ENCODE assay signal across 11 cellular contexts in genomic region chr17:39757931-39758873, GRCh38. TPM values are rescaled to one million over a fixed set of nuclear protein-coding genes. Genes with fewer than 3 reads are reported as not detected.
DNase-seq lines count a peak whose midpoint lies in the region; ATAC-seq lines count a peak whose summit lies in the region.
"Had no signal": no experiment of that assay in that cellular context is flagged by ENCODE, and none has a peak within 500 bp of the region (broad histone marks: within the 10 kb centered on the region; RNA-seq: fewer than 3 reads in every experiment).

No MANE protein-coding gene starts in this region.

- H3K27ac Mint-ChIP-seq in activated naive CD8-positive, alpha-beta T cell treated with anti-CD3 and anti-CD28 coated beads for 36 hours: peak overlapping the region; percentile 85

- no peaks in the 10 kb centered on the region for H4K20me1 ChIP-seq in GM23248 (ENCODE audit: insufficient read depth)

- no peak overlapping the region for H3K27ac ChIP-seq in GM23248
- H3K27ac ChIP-seq: gastrocnemius medialis, thoracic aorta had no signal

- 0 out of 2 replicates have a peak, but pooled peaks cover 12% of the 10 kb centered on the region for H3K27me3 ChIP-seq in GM23248 (replicated peaks; ENCODE audit: insufficient read depth)

- H3F3A ChIP-seq in GM23248 (ENCODE audit: insufficient read depth): peaks cover 16% of the 10 kb centered on the region; the same call in 1 of the 2 replicates

- H3K79me2 ChIP-seq in GM23248 (ENCODE audit: insufficient read depth): no peaks in the 10 kb centered on the region

- H3K36me3 Mint-ChIP-seq in activated naive CD8-positive, alpha-beta T cell treated with anti-CD3 and anti-CD28 coated beads for 36 hours: peaks cover 31% of the 10 kb centered on the region

- 42 to 46% methylated on average over 12 of the region's 12 CpGs for WGBS in GM23248 (ENCODE audit: low coverage in 1 of 2, low lambda C conversion rate in 2 of 2, missing lambda C conversion rate in 2 of 2), 2 experiments

- H3K4me2 ChIP-seq in GM23248 (ENCODE audit: unreplicated experiment): no peak overlapping the region

- no peaks in the 10 kb centered on the region for H3K9me2 ChIP-seq in GM23248 (ENCODE audit: insufficient read depth)

- H3K9me3 ChIP-seq in GM23248 (ENCODE audit: low read depth): no peaks in the 10 kb centered on the region
- H3K9me3 ChIP-seq: gastrocnemius medialis, thoracic aorta had no signal

- peaks cover 79% of the 10 kb centered on the region for H3K4me1 Mint-ChIP-seq in activated naive CD8-positive, alpha-beta T cell treated with anti-CD3 and anti-CD28 coated beads for 36 hours

- in situ Hi-C loops in GM23248 (cut with MboI): loop anchor here (10.0 kb wide), 1 partner anchor 133 kb away; the partner anchor contains the start of gene PPP1R1B

- no peak overlapping the region for H2AFZ ChIP-seq in GM23248

- peak overlapping the region; percentile 47 for H3K4me3 Mint-ChIP-seq in activated naive CD8-positive, alpha-beta T cell treated with anti-CD3 and anti-CD28 coated beads for 36 hours

- no peak overlapping the region for H3K9ac ChIP-seq in GM23248

- H3K36me3 ChIP-seq in GM23248 (ENCODE audit: low read depth): no peaks in the 10 kb centered on the region
- H3K36me3 ChIP-seq: gastrocnemius medialis, thoracic aorta had no signal

- no peak overlapping the region for H3K4me3 ChIP-seq in GM23248
- H3K4me3 ChIP-seq: gastrocnemius medialis, thoracic aorta had no signal

- no peaks in the 10 kb centered on the region for H3K9me3 Mint-ChIP-seq in activated naive CD8-positive, alpha-beta T cell treated with anti-CD3 and anti-CD28 coated beads for 36 hours

- DNase-seq in GM23248 (peak; percentile 12), T-helper 22 cell (ENCODE audit: low read depth) (peak; percentile 56), occipital lobe (lab: John Stamatoyannopoulos, UW) (no peak), DMS 273 (lab: John Stamatoyannopoulos, UW; ENCODE audit: unreplicated experiment) (no peak)
- peak; percentile 72 for DNase-seq in activated naive CD8-positive, alpha-beta T cell treated with anti-CD3 and anti-CD28 coated beads for 36 hours
- DNase-seq in stimulated activated CD8-positive, alpha-beta memory T cell treated with anti-CD3 and anti-CD28 coated beads, Interleukin-4, amount 100 ng/mL, for 24 hours (ENCODE audit: low read depth): peak; percentile 53
- DNase-seq: gastrocnemius medialis, NCI-H510A treated with DMSO at 0.1 percent for 48 hours had no signal

- ATAC-seq in HG03045 (IDR thresholded peaks at IDR 0.05; ENCODE audit: unreplicated experiment) (no peak), GM21723 (IDR thresholded peaks at IDR 0.05; ENCODE audit: unreplicated experiment) (no peak)
- ATAC-seq: gastrocnemius medialis had no signal

- H3K4me1 ChIP-seq in GM23248 (ENCODE audit: insufficient read depth): peaks cover 7% of the 10 kb centered on the region

- no peaks in the 10 kb centered on the region for H3K27me3 Mint-ChIP-seq in activated naive CD8-positive, alpha-beta T cell treated with anti-CD3 and anti-CD28 coated beads for 36 hours

RNA-seq across cellular contexts. Expression of gene GRB7, which starts 20.5 kb away (rescaled TPM):
- total RNA-seq in GM23248 (2014; rRNA removed; shearing (Covaris generic)): 0.25 TPM in 1 of 2 replicates, not detected in the other
- polyA plus RNA-seq in GM23248 (2016; fragmentation: Nextera tagmentation; extraction: Ambion mirVana): not detected in 2 replicates
- under 1 TPM; 0.60 to 0.84 TPM for total RNA-seq in activated naive CD8-positive, alpha-beta T cell treated with anti-CD3 and anti-CD28 coated beads for 36 hours
- not detected for total RNA-seq in occipital lobe

RNA-seq across cellular contexts. Expression of gene MIEN1, which starts 27.9 kb away (rescaled TPM):
- total RNA-seq in GM23248 (2014; rRNA removed; shearing (Covaris generic)): 33.6 and 37.1 TPM in 2 replicates
- polyA plus RNA-seq in GM23248 (2016; fragmentation: Nextera tagmentation; extraction: Ambion mirVana): 85.4 and 88.4 TPM in 2 replicates
- 10 to 100 TPM; 30.7 to 33.3 TPM for total RNA-seq in activated naive CD8-positive, alpha-beta T cell treated with anti-CD3 and anti-CD28 coated beads for 36 hours
- 10.1 TPM for total RNA-seq in occipital lobe

RNA-seq across cellular contexts. Expression of gene ERBB2, which starts 58.3 kb away (rescaled TPM):
- 45.8 and 55.4 TPM in 2 replicates for total RNA-seq in GM23248 (2014; rRNA removed; shearing (Covaris generic))
- 28.5 and 30.3 TPM in 2 replicates for polyA plus RNA-seq in GM23248 (2016; fragmentation: Nextera tagmentation; extraction: Ambion mirVana)
- total RNA-seq in activated naive CD8-positive, alpha-beta T cell treated with anti-CD3 and anti-CD28 coated beads for 36 hours: 1 to 10 TPM; 3.8 to 4.3 TPM
- total RNA-seq in occipital lobe: 10.1 TPM

Comparison
In these comparisons a context has a peak if more than half of its experiments do, and no peak if none do; other contexts are left out.
1. DNase-seq: peak in GM23248 (single experiment), T-helper 22 cell (single experiment), activated naive CD8-positive, alpha-beta T cell treated with anti-CD3 and anti-CD28 coated beads for 36 hours (single experiment) and stimulated activated CD8-positive, alpha-beta memory T cell treated with anti-CD3 and anti-CD28 coated beads, Interleukin-4, amount 100 ng/mL, for 24 hours (single experiment); none in occipital lobe (single experiment) and DMS 273 (single experiment).